In genomic region chr2:84424152-84424551, GRCh38 we compare ENCODE assay signal across 9 cellular contexts. TPM values are rescaled to one million over a fixed set of nuclear protein-coding genes. Genes with fewer than 3 reads are reported as not detected.
A peak's percentile ranks its signal among the peaks of the same experiment; 100 is the strongest.
DNase-seq lines count a peak whose midpoint lies in the region; ATAC-seq and TF ChIP-seq lines count a peak whose summit lies in the region.
"Had no signal": no experiment of that assay in that cellular context is flagged by ENCODE, and none has a peak within 500 bp of the region (broad histone marks: within the 10 kb centered on the region; RNA-seq: fewer than 3 reads in every experiment).

No MANE protein-coding gene starts in this region.

- H3K27ac ChIP-seq in AG04450 (ENCODE audit: low read depth, low read length) (no peak overlapping the region), SK-N-SH (ENCODE audit: low read depth in 2 of 2, low read length in 1 of 2) (no peak overlapping the region)
- H3K27ac ChIP-seq: skin epidermis had no signal

- H3K4me1 ChIP-seq in SK-N-SH (ENCODE audit: control insufficient read depth in 1 of 2, insufficient read depth in 2 of 2, low read depth in 1 of 2, low read length in 1 of 2), result no peaks in the 10 kb centered on the region

- peaks cover 9 to 47% of the 10 kb centered on the region in 2 experiments for H3K36me3 ChIP-seq in SK-N-SH (replicated peaks in 1 of 2; ENCODE audit: control insufficient read depth in 1 of 2, insufficient read depth in 2 of 2, low read length in 1 of 2)

- H4K20me1 ChIP-seq in SK-N-SH (ENCODE audit: insufficient read depth), result no peaks in the 10 kb centered on the region

- no peaks in the 10 kb centered on the region for H3K9me2 ChIP-seq in SK-N-SH

- no peak for ATAC-seq in GM19035 (IDR thresholded peaks at IDR 0.05; ENCODE audit: unreplicated experiment)
- no peak for ATAC-seq in left colon

- no peak overlapping the region for H2AFZ ChIP-seq in SK-N-SH (ENCODE audit: low read depth)

- H3F3A ChIP-seq in SK-N-SH (replicated peaks; ENCODE audit: insufficient read depth), result no peaks in the 10 kb centered on the region

- peak; percentile 60 for TF ChIP-seq RAD21 in SK-N-SH (IDR thresholded peaks at IDR 0.05; ENCODE audit: low read length)

- CTCF ChIA-PET in AG04450 (lab: Charles Lee) (interaction anchor here (0.7 to 3.1 kb wide), 4 partner anchors 30 to 401 kb away, joined by 3 to 22 read pairs (median 8); no protein-coding TSS in a partner anchor), SK-N-SH (lab: Yijun Ruan, JAX) (interaction anchor here (0.8 to 2.4 kb wide), 8 partner anchors 9 to 111 kb away, joined by 3 to 18 read pairs (median 5); no protein-coding TSS in a partner anchor)

- DNase-seq in AG04450 (ENCODE audit: low read depth, low spot score), result no peak
- peak; percentile 11 for DNase-seq in SK-N-SH
- peak; percentile 4 for DNase-seq in hepatic stellate cell (ENCODE audit: low spot score)
- no peak for DNase-seq in T-helper 2 cell treated with Interferon-gamma antibody and Interleukin-4, amounts not matched to agents 5 μg/mL and 100 μg/mL, for 36 hours (ENCODE audit: low spot score)
- DNase-seq in NCI-H2196 treated with DMSO at 0.1 percent for 48 hours (lab: John Stamatoyannopoulos, UW; ENCODE audit: unreplicated experiment), result no peak
- no peak for DNase-seq in left colon

- no peak overlapping the region for H3K4me3 Mint-ChIP-seq in T-helper 2 cell treated with Interferon-gamma antibody and Interleukin-4, amounts not matched to agents 5 μg/mL and 100 μg/mL, for 36 hours

- POLR2A ChIA-PET in AG04450 (lab: Yijun Ruan, JAX) (no interaction called here), SK-N-SH (lab: Yijun Ruan, JAX) (no interaction called here)

- peaks cover 22% of the 10 kb centered on the region for H3K36me3 Mint-ChIP-seq in T-helper 2 cell treated with Interferon-gamma antibody and Interleukin-4, amounts not matched to agents 5 μg/mL and 100 μg/mL, for 36 hours (ENCODE audit: low read depth)

- peaks cover 2% of the 10 kb centered on the region for H3K4me1 Mint-ChIP-seq in T-helper 2 cell treated with Interferon-gamma antibody and Interleukin-4, amounts not matched to agents 5 μg/mL and 100 μg/mL, for 36 hours (ENCODE audit: low read depth)

- TF ChIP-seq CTCF in AG04450 (IDR thresholded peaks at IDR 0.05; ENCODE audit: low read depth, low read length) (peak; percentile 67), GM12874 (IDR thresholded peaks at IDR 0.05; ENCODE audit: insufficient read depth, low read depth, low read length) (peak; percentile 18; the same call in 1 of the 2 replicates), SK-N-SH (IDR thresholded peaks at IDR 0.05) (peak; percentile 64)

- H3K9me3 ChIP-seq in AG04450 (ENCODE audit: control insufficient read depth, insufficient read depth, low read length), result no peaks in the 10 kb centered on the region
- H3K9me3 ChIP-seq in SK-N-SH, result no peaks in the 10 kb centered on the region

- no peaks in the 10 kb centered on the region for H3K9me3 Mint-ChIP-seq in T-helper 2 cell treated with Interferon-gamma antibody and Interleukin-4, amounts not matched to agents 5 μg/mL and 100 μg/mL, for 36 hours

- intact Hi-C loops in left colon (cut with DNase I, micrococcal nuclease), result no loop called here

- no peak for TF ChIP-seq EP300 in SK-N-SH (IDR thresholded peaks at IDR 0.05; ENCODE audit: borderline replicate concordance in 1 of 2, low read depth in 1 of 2, low read length in 1 of 2)

- no peak overlapping the region for H3K9ac ChIP-seq in SK-N-SH

- no peaks in the 10 kb centered on the region for H3K79me2 ChIP-seq in SK-N-SH (ENCODE audit: insufficient read depth)

- no peaks in the 10 kb centered on the region for H3K27me3 Mint-ChIP-seq in T-helper 2 cell treated with Interferon-gamma antibody and Interleukin-4, amounts not matched to agents 5 μg/mL and 100 μg/mL, for 36 hours (ENCODE audit: low read depth)

- H3K27me3 ChIP-seq in AG04450 (ENCODE audit: control insufficient read depth, insufficient read depth, low read length), result no peaks in the 10 kb centered on the region
- H3K27me3 ChIP-seq in SK-N-SH (ENCODE audit: insufficient read depth), result no peaks in the 10 kb centered on the region

- H3K4me2 ChIP-seq in SK-N-SH, result no peak overlapping the region

- H3K27ac Mint-ChIP-seq in T-helper 2 cell treated with Interferon-gamma antibody and Interleukin-4, amounts not matched to agents 5 μg/mL and 100 μg/mL, for 36 hours, result no peak overlapping the region

- H3K4me3 ChIP-seq in AG04450 (ENCODE audit: low read depth, low read length), result no peak overlapping the region
- no peak overlapping the region; a peak in 1 of 4 replicates for H3K4me3 ChIP-seq in SK-N-SH (ENCODE audit: low read depth in 2 of 2, low read length in 1 of 2)
- H3K4me3 ChIP-seq: skin epidermis had no signal

TF ChIP-seq in SK-N-SH, 30 proteins besides CTCF, POLR2A, EP300 and RAD21:
- no peak for TF ChIP-seq TEAD4 (IDR thresholded peaks at IDR 0.05; ENCODE audit: borderline replicate concordance, insufficient read depth)
- TF ChIP-seq YY1 (IDR thresholded peaks at IDR 0.05; ENCODE audit: low read depth), result no peak
- no peak for TF ChIP-seq CHD2 (IDR thresholded peaks at IDR 0.05; ENCODE audit: low read length, partially characterized antibody)
- no peak for TF ChIP-seq IRF3 (IDR thresholded peaks at IDR 0.05; ENCODE audit: low read depth, low read length)
- TF ChIP-seq SIN3A (IDR thresholded peaks at IDR 0.05; ENCODE audit: borderline replicate concordance, low read depth, low read length), result no peak

RNA-seq across cellular contexts. Expression of gene SUCLG1, which starts 34.9 kb away (rescaled TPM):
- 67.1 and 73.9 TPM in 2 replicates for polyA plus RNA-seq in AG04450 (2011; rRNA removed)
- 15.5 and 20.6 TPM in 2 replicates for polyA minus RNA-seq in AG04450 (2011; rRNA and poly(A)+ RNA removed)
- 32.7 and 39.7 TPM in 2 replicates for polyA plus RNA-seq in SK-N-SH (2012; rRNA removed)
- 38.1 and 44.1 TPM in 2 replicates for polyA plus RNA-seq in SK-N-SH (2012; cell fraction: cytosol; rRNA removed)
- polyA plus RNA-seq in SK-N-SH (2012; cell fraction: nucleus; rRNA removed), result 27.5 and 31.6 TPM in 2 replicates
- total RNA-seq in left colon, result 100 to 1,000 TPM; 201 to 234 TPM

Comparison
In these comparisons a context has a peak if more than half of its experiments do, and no peak if none do; other contexts are left out.
1. DNase-seq: peak in SK-N-SH (single experiment) and hepatic stellate cell (single experiment); none in AG04450 (single experiment), T-helper 2 cell treated with Interferon-gamma antibody and Interleukin-4, amounts not matched to agents 5 μg/mL and 100 μg/mL, for 36 hours (single experiment), NCI-H2196 treated with DMSO at 0.1 percent for 48 hours (single experiment) and left colon (0 of 2).
2. Peak in every context shown above with its lines, with median percentiles within 50 percentile points of each other: CTCF ChIP-seq.